In the genomic region with DNA sequence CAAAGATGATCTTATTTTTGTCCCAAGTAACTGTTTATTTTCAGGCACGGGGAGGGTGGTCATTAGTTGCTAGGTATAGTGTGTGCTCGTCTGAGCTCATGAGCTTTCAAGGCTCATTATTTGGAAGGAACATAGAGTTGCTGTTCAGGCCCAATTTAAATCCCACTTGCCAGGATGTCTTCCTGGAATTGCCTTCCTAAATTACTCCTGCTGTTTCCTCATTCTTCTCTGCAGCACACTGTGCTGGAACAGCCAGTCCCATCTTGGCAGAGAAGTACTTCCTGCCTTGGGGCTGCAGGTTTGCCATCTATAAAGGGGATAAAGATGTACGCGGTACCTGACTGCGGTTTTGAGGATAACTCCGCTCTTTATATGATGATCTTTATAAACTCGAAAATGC, we compare ENCODE assay signal across 25 cellular contexts. TPM values are rescaled to one million over a fixed set of nuclear protein-coding genes. Genes with fewer than 3 reads are reported as not detected.
DNase-seq lines count a peak whose midpoint lies in the region; ATAC-seq, FAIRE-seq and TF ChIP-seq lines count a peak whose summit lies in the region.
"Had no signal": no experiment of that assay in that cellular context is flagged by ENCODE, and none has a peak within 500 bp of the region (broad histone marks: within the 10 kb centered on the region; RNA-seq: fewer than 3 reads in every experiment).

No MANE protein-coding gene starts in this region.

- intact Hi-C loops in PC-3 (cut with micrococcal nuclease), result no loop called here
- intact Hi-C loops in kidney (cut with DNase I), result no loop called here
- intact Hi-C loops in psoas muscle (cut with DNase I), result loop anchor here in 1 of 2 donors (5.0 kb wide), 1 partner anchor 39 kb away; a partner anchor contains a TSS

- 52 to 69% (median 69%) methylated on average over 7 of the region's 7 CpGs for WGBS in psoas muscle, 3 donors

- no peaks in the 10 kb centered on the region for H3F3A ChIP-seq in PC-3 (ENCODE audit: low read length, unreplicated experiment)

- no peak for TF ChIP-seq CTCF in PC-3 (conservative IDR thresholded peaks at IDR 0.05; ENCODE audit: low read depth, low read length)
- no peak for TF ChIP-seq CTCF in kidney (IDR thresholded peaks at IDR 0.05; ENCODE audit: borderline replicate concordance, extremely low read depth, insufficient read depth)
- no peak for TF ChIP-seq CTCF in psoas muscle (IDR thresholded peaks at IDR 0.05)
- no peak for TF ChIP-seq CTCF in osteoblast (IDR thresholded peaks at IDR 0.05; ENCODE audit: extremely low read depth, low read depth, low read length)

- no TSS peak for BruUV-seq in PC-3 (replicated peaks; lab: Mats Ljungman, UMichigan)

- H3K9me2 ChIP-seq in PC-3 (replicated peaks; ENCODE audit: low read length), result no peaks in the 10 kb centered on the region

- H3K4me1 ChIP-seq in PC-3 (ENCODE audit: insufficient read depth, low read length), result no peaks in the 10 kb centered on the region
- no peaks in the 10 kb centered on the region for H3K4me1 ChIP-seq in kidney (ENCODE audit: control insufficient read depth in 1 of 2, insufficient read depth in 1 of 2, low read depth in 1 of 2, low read length in 2 of 2)
- peaks cover 12% of the 10 kb centered on the region for H3K4me1 ChIP-seq in psoas muscle
- H3K4me1 ChIP-seq in osteoblast (ENCODE audit: insufficient read depth, low read length), result no peaks in the 10 kb centered on the region
- H3K4me1 ChIP-seq: parathyroid adenoma had no signal

- no peak overlapping the region for H3K9ac ChIP-seq in PC-3 (ENCODE audit: low read length)
- H3K9ac ChIP-seq in kidney (ENCODE audit: low read length in 2 of 2), result no peak overlapping the region
- H3K9ac ChIP-seq: parathyroid adenoma had no signal

- H3K27ac ChIP-seq in PC-3 (ENCODE audit: low read length) (no peak overlapping the region), kidney (ENCODE audit: low read depth in 2 of 2, low read length in 2 of 2) (no peak overlapping the region), psoas muscle (no peak overlapping the region), osteoblast (ENCODE audit: low read depth, low read length) (no peak overlapping the region)
- H3K27ac ChIP-seq: cardiac muscle cell, parathyroid adenoma had no signal

- DNase-seq in G401 (ENCODE audit: low spot score) (peak; percentile 84), PC-3 (peak; percentile 11), kidney (peak; percentile 16), psoas muscle (no peak), osteoblast (ENCODE audit: insufficient read length, low spot score, missing footprints) (no peak), SHP77 (lab: John Stamatoyannopoulos, UW) (no peak)
- DNase-seq: activated CD4-positive, alpha-beta T cell treated with anti-CD3 and anti-CD28 coated beads for 1 hour; activated CD8-positive, alpha-beta memory T cell treated with anti-CD3 and anti-CD28 coated beads for 24 hours; activated naive CD4-positive, alpha-beta T cell treated with anti-CD3 and anti-CD28 coated beads for 36 hours; activated T-cell treated with anti-CD3 and anti-CD28 coated beads, Interleukin-2, amount 50 U/mL, for 24 hours; amniotic stem cell; foreskin melanocyte; mesenchymal stem cell; MG63; naive thymus-derived CD8-positive, alpha-beta T cell; NCI-H774; OCI-M1; SIG-M5 had no signal

- H4K20me1 ChIP-seq in PC-3 (ENCODE audit: low read length), result no peaks in the 10 kb centered on the region
- no peaks in the 10 kb centered on the region for H4K20me1 ChIP-seq in osteoblast (ENCODE audit: insufficient read depth, low read length)

- H2AFZ ChIP-seq in PC-3 (ENCODE audit: low read length), result no peak overlapping the region
- no peak overlapping the region for H2AFZ ChIP-seq in osteoblast (ENCODE audit: low read length)
- H2AFZ ChIP-seq: parathyroid adenoma had no signal

- H3K36me3 ChIP-seq in PC-3 (ENCODE audit: low read depth, low read length), result no peaks in the 10 kb centered on the region
- H3K36me3 ChIP-seq in kidney (ENCODE audit: control insufficient read depth in 1 of 2, insufficient read depth in 2 of 2, low read length in 2 of 2), result no peaks in the 10 kb centered on the region
- no peaks in the 10 kb centered on the region for H3K36me3 ChIP-seq in psoas muscle (ENCODE audit: insufficient read depth in 1 of 2, low read depth in 1 of 2)
- no peaks in the 10 kb centered on the region for H3K36me3 ChIP-seq in osteoblast (ENCODE audit: insufficient read depth, low read length)

- CTCF ChIA-PET in PC-3 (lab: Charles Lee), result no interaction called here

- no peaks in the 10 kb centered on the region for H3K79me2 ChIP-seq in PC-3 (ENCODE audit: low read length)
- no peaks in the 10 kb centered on the region for H3K79me2 ChIP-seq in osteoblast (ENCODE audit: insufficient read depth, low read length)
- H3K79me2 ChIP-seq: parathyroid adenoma had no signal

- FAIRE-seq in kidney (lab: Jason Lieb, UNC), result no peak
- FAIRE-seq: D721Med, H54 had no signal

- H3K9me3 ChIP-seq in PC-3 (ENCODE audit: low read length), result no peaks in the 10 kb centered on the region
- H3K9me3 ChIP-seq in kidney (ENCODE audit: control insufficient read depth in 1 of 2, low read length in 2 of 2), result no peaks in the 10 kb centered on the region
- H3K9me3 ChIP-seq in psoas muscle, result no peaks in the 10 kb centered on the region
- H3K9me3 ChIP-seq in osteoblast (ENCODE audit: low read depth, low read length), result no peaks in the 10 kb centered on the region
- H3K9me3 ChIP-seq: MG63 had no signal

- H3K27me3 ChIP-seq in PC-3 (ENCODE audit: low read length) (peaks cover 22% of the 10 kb centered on the region), psoas muscle (ENCODE audit: insufficient read depth in 3 of 3, low read length in 2 of 3) (no peaks in the 10 kb centered on the region), osteoblast (ENCODE audit: insufficient read depth, low read length) (no peaks in the 10 kb centered on the region)
- H3K27me3 ChIP-seq: cardiac muscle cell, MG63 had no signal

- ATAC-seq in PC-3, result no peak
- peak in 3 of 4 donors; percentile 32 to 58 (median 38) for ATAC-seq in psoas muscle
- ATAC-seq in HG03139 (IDR thresholded peaks at IDR 0.05; ENCODE audit: unreplicated experiment), result no peak
- ATAC-seq in GM18873 (IDR thresholded peaks at IDR 0.05; ENCODE audit: low FRiP score, unreplicated experiment), result no peak
- ATAC-seq: esophagus mucosa; naive thymus-derived CD8-positive, alpha-beta T cell had no signal

- in situ Hi-C loops in G401 (cut with HindIII; ENCODE audit: low sequenced_read_pairs), result no loop called here

- POLR2A ChIA-PET in PC-3 (lab: Charles Lee; ENCODE audit: unreplicated experiment), result no interaction called here

- H3K4me3 ChIP-seq in PC-3 (ENCODE audit: low read length) (no peak overlapping the region), kidney (ENCODE audit: low read length in 2 of 2) (no peak overlapping the region), psoas muscle (no peak overlapping the region), osteoblast (ENCODE audit: insufficient read depth, low read length) (no peak overlapping the region)
- H3K4me3 ChIP-seq: cardiac muscle cell, MG63 had no signal

- no peak overlapping the region for H3K4me2 ChIP-seq in PC-3 (ENCODE audit: low read length)
- H3K4me2 ChIP-seq in osteoblast (ENCODE audit: insufficient read depth, low read length), result no peak overlapping the region

RNA-seq across cellular contexts. Expression of a gene that starts 37.3 kb away (rescaled TPM):
- total RNA-seq in G401 (2014; rRNA removed; shearing (Covaris generic)), result 7.9 and 14.7 TPM in 2 replicates
- total RNA-seq in PC-3 (2014; rRNA removed) (0.29 and 0.62 TPM in 2 replicates), kidney (0.98 TPM), psoas muscle (10 to 100 TPM in 2 of 4 donors, 1 to 10 TPM in 2; 1.7 to 17.5 (median 11.4) TPM), osteoblast (1.1 and 1.2 TPM in 2 replicates)
- polyA plus RNA-seq in kidney (ENCODE audit: insufficient read depth, low read depth, low replicate concordance) (1.8 TPM), psoas muscle (1 to 10 TPM; 1.3 to 3.2 (median 2.1) TPM)

Comparison
In these comparisons a context has a peak if more than half of its experiments do, and no peak if none do; other contexts are left out.
1. DNase-seq: peak in G401 (single experiment), PC-3 (single experiment) and kidney (single experiment); none in psoas muscle (0 of 2), osteoblast (single experiment) and SHP77 (0 of 2).
2. ATAC-seq: peak in psoas muscle (3 of 4); none in PC-3 (single experiment), HG03139 (single experiment) and GM18873 (single experiment).